In genomic region chr14:93023802-93024434, GRCh38 we compare ENCODE assay signal across 1 cellular context.
TF ChIP-seq lines count a peak whose summit lies in the region.

No MANE protein-coding gene starts in this region.

TF ChIP-seq in GM23338, 12 proteins besides CTCF, POLR2A, EP300 and RAD21 (continued from another document):
- TF ChIP-seq ZNF462 (CRISPR knock-in tag; IDR thresholded peaks at IDR 0.05) (no peak), EZH2phosphoT487 (IDR thresholded peaks at IDR 0.05; ENCODE audit: unreplicated experiment) (no peak), ETS1 (IDR thresholded peaks at IDR 0.05) (no peak), STAT1 (IDR thresholded peaks at IDR 0.05; ENCODE audit: unreplicated experiment) (no peak), JUNB (IDR thresholded peaks at IDR 0.05; ENCODE audit: unreplicated experiment) (no peak), POLR2AphosphoS5 (IDR thresholded peaks at IDR 0.05; ENCODE audit: low read depth) (no peak), NANOG (IDR thresholded peaks at IDR 0.05; ENCODE audit: borderline replicate concordance) (no peak), ZNF331 (CRISPR knock-in tag; IDR thresholded peaks at IDR 0.05; ENCODE audit: low read depth) (no peak)
